Comparison of ENCODE assay signal across 9 cellular contexts in the genomic region with DNA sequence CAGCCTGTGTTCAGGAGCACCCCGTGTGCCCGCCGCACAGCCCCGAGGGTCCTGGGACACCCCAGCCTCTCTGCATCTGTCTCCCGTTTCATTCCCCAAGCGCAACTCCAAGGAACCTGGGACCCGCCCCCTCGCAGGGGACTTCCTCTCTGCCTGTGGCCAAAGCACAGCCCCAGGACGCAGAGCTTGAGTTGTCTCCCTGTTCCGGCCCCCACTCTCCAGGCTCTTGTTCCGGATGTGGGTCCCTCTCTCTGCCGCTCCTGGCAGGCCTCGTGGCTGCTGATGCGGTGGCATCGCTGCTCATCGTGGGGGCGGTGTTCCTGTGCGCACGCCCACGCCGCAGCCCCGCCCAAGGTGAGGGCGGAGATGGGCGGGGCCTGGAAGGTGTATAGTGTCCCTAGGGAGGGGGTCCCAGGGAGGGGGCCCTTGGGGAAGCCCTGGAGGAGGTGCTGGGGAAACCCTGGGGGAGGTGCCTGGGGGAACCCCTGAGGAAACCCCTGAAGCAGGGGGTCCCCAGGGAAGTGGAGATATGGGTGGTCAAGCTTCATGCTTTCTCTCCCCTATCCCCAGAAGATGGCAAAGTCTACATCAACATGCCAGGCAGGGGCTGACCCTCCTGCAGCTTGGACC. TPM values are rescaled to one million over a fixed set of nuclear protein-coding genes. Genes with fewer than 3 reads are reported as not detected.
DNase-seq lines count a peak whose midpoint lies in the region; ATAC-seq and TF ChIP-seq lines count a peak whose summit lies in the region.
"Had no signal": no experiment of that assay in that cellular context is flagged by ENCODE, and none has a peak within 500 bp of the region (broad histone marks: within the 10 kb centered on the region; RNA-seq: fewer than 3 reads in every experiment).

No MANE protein-coding gene starts in this region.

- H4K20me1 ChIP-seq in KMS-11 (ENCODE audit: insufficient read depth) = no peaks in the 10 kb centered on the region

- H3K9ac ChIP-seq in KMS-11 = peak overlapping the region; percentile 52; the same call in 1 of the 2 replicates

- 3 to 5% (median 3%) methylated on average over 24 of the region's 24 CpGs for WGBS in adipose tissue, 3 donors

- peak overlapping the region; percentile 100 for H3K4me3 Mint-ChIP-seq in CD8-positive, alpha-beta T cell

- H3K27ac Mint-ChIP-seq in CD8-positive, alpha-beta T cell = peak overlapping the region; percentile 95

- peak; percentile 74 to 95 (median 88) for DNase-seq in CD8-positive, alpha-beta T cell
- DNase-seq in GM20000 (ENCODE audit: low spot score) (peak; percentile 74), T follicular helper cell (ENCODE audit: low read depth) (peak; percentile 80), right atrium auricular region (ENCODE audit: low spot score) (peak; percentile 79), retinal pigment epithelial cell (ENCODE audit: low read depth) (no peak)

- no peak for TF ChIP-seq CTCF in CD8-positive, alpha-beta T cell (IDR thresholded peaks at IDR 0.05)
- TF ChIP-seq CTCF in GM20000 (IDR thresholded peaks at IDR 0.05; ENCODE audit: extremely low read depth, missing control alignments) = no peak
- no peak for TF ChIP-seq CTCF in KMS-11 (conservative IDR thresholded peaks at IDR 0.05; ENCODE audit: low read depth, low read length)
- no peak for TF ChIP-seq CTCF in right atrium auricular region (IDR thresholded peaks at IDR 0.05)
- no peak for TF ChIP-seq CTCF in retinal pigment epithelial cell (conservative IDR thresholded peaks at IDR 0.05; ENCODE audit: low read depth, low read length)

- H3K79me2 ChIP-seq in KMS-11 (ENCODE audit: insufficient read depth, low read depth) = 0 out of 2 replicates have a peak, but pooled peaks cover 9% of the 10 kb centered on the region

- H3K9me3 ChIP-seq in CD8-positive, alpha-beta T cell (ENCODE audit: low read length) = no peaks in the 10 kb centered on the region
- H3K9me3 ChIP-seq in right atrium auricular region = no peaks in the 10 kb centered on the region

- ATAC-seq in CD8-positive, alpha-beta T cell = peak; percentile 64
- no peak for ATAC-seq in GM21526 (IDR thresholded peaks at IDR 0.05; ENCODE audit: low FRiP score, unreplicated experiment)

- H3K4me3 ChIP-seq in CD8-positive, alpha-beta T cell (ENCODE audit: low read depth, low read length) = peak overlapping the region; percentile 72
- peak overlapping the region; percentile 27 for H3K4me3 ChIP-seq in KMS-11 (IDR thresholded peaks at IDR 0.05; ENCODE audit: insufficient read depth, low read depth, low read length)
- peak overlapping the region in 1 of 2 donors; percentile 21 for H3K4me3 ChIP-seq in right atrium auricular region
- peak overlapping the region; percentile 36 for H3K4me3 ChIP-seq in retinal pigment epithelial cell (ENCODE audit: low read length)

- H3K27me3 ChIP-seq in CD8-positive, alpha-beta T cell (ENCODE audit: insufficient read depth, low read length) = no peaks in the 10 kb centered on the region
- H3K27me3 ChIP-seq in KMS-11 (ENCODE audit: insufficient read depth, low read depth) (no peaks in the 10 kb centered on the region), right atrium auricular region (no peaks in the 10 kb centered on the region)

- POLR2A ChIA-PET in CD8-positive, alpha-beta T cell (lab: Charles Lee) = interaction anchor here (0.6 to 2.8 kb wide), 7 partner anchors 11 to 259 kb away, joined by 3 to 8 read pairs (median 3); no protein-coding TSS in a partner anchor

- H2AFZ ChIP-seq in KMS-11 (ENCODE audit: low read depth) = peak overlapping the region; percentile 87

- H3K4me1 ChIP-seq in CD8-positive, alpha-beta T cell (ENCODE audit: insufficient read depth, low read length) = peaks cover 31% of the 10 kb centered on the region
- peaks cover 18% of the 10 kb centered on the region for H3K4me1 ChIP-seq in KMS-11 (ENCODE audit: low read depth, poor library complexity, severe bottlenecking)
- peaks cover 0 to 13% of the 10 kb centered on the region in 2 donors for H3K4me1 ChIP-seq in right atrium auricular region

- H3K4me2 ChIP-seq in KMS-11 = peak overlapping the region; percentile 98

- peak overlapping the region; percentile 85 for H3K27ac ChIP-seq in CD8-positive, alpha-beta T cell (ENCODE audit: low read depth, low read length)
- 0 out of 2 replicates have a peak overlapping the region, but pooled peaks have one; percentile 8 for H3K27ac ChIP-seq in KMS-11
- peak overlapping the region; percentile 0 for H3K27ac ChIP-seq in adipose tissue (ENCODE audit: low read depth, low read length)
- H3K27ac ChIP-seq in right atrium auricular region = peak overlapping the region; percentile 53 to 85
- H3K27ac ChIP-seq: epithelial cell of prostate had no signal

- H3K27me3 Mint-ChIP-seq in CD8-positive, alpha-beta T cell (ENCODE audit: low read depth) = no peaks in the 10 kb centered on the region

- no peaks in the 10 kb centered on the region for H3K9me3 Mint-ChIP-seq in CD8-positive, alpha-beta T cell

- intact Hi-C loops in CD8-positive, alpha-beta T cell (cut with DNase I, micrococcal nuclease) = loop anchor here (1.0 to 10.0 kb wide), 9 partner anchors 28 to 869 kb away; a partner anchor contains a TSS

- peaks cover 47% of the 10 kb centered on the region for H3K4me1 Mint-ChIP-seq in CD8-positive, alpha-beta T cell (ENCODE audit: low read depth)

- H3K36me3 Mint-ChIP-seq in CD8-positive, alpha-beta T cell = peaks cover 20% of the 10 kb centered on the region

- H3K36me3 ChIP-seq in CD8-positive, alpha-beta T cell (ENCODE audit: insufficient read depth, low read length) = no peaks in the 10 kb centered on the region
- H3K36me3 ChIP-seq in KMS-11 (ENCODE audit: insufficient read depth) = no peaks in the 10 kb centered on the region
- H3K36me3 ChIP-seq in right atrium auricular region = no peaks in the 10 kb centered on the region

- CTCF ChIA-PET in CD8-positive, alpha-beta T cell (lab: Charles Lee) = interaction anchor here (0.6 to 1.2 kb wide), 6 partner anchors 12 to 27 kb away, joined by 3 to 7 read pairs (median 3); no protein-coding TSS in a partner anchor

RNA-seq across cellular contexts. Expression of a gene that starts 1.3 kb away (rescaled TPM):
- 100 to 1,000 TPM; 101 to 114 TPM for total RNA-seq in CD8-positive, alpha-beta T cell
- polyA plus RNA-seq in adipose tissue = 10 to 100 TPM in 1 of 3 donors, 1 to 10 TPM in 2; 4.1 to 21.1 (median 6.6) TPM
- 1 to 10 TPM in 1 of 2 donors, not detected in 1; 3.3 TPM for total RNA-seq in right atrium auricular region

RNA-seq across cellular contexts. Expression of a gene that starts 3.3 kb away (rescaled TPM):
- 10 to 100 TPM; 39.4 to 40.2 TPM for total RNA-seq in CD8-positive, alpha-beta T cell
- polyA plus RNA-seq in adipose tissue = 10 to 100 TPM in 2 of 3 donors, 1 to 10 TPM in 1; 3.7 to 13.0 (median 10.5) TPM
- 1 to 10 TPM; 1.3 to 2.1 TPM for total RNA-seq in right atrium auricular region

RNA-seq across cellular contexts. Expression of a gene that starts 4.4 kb away (rescaled TPM):
- total RNA-seq in CD8-positive, alpha-beta T cell = 1 to 10 TPM; 5.2 to 6.2 TPM
- 100 to 1,000 TPM in 2 of 3 donors, 10 to 100 TPM in 1; 23.7 to 207 (median 194) TPM for polyA plus RNA-seq in adipose tissue
- total RNA-seq in right atrium auricular region = 10 to 100 TPM; 26.1 to 85.4 TPM

RNA-seq across cellular contexts. Expression of a gene that starts 32.5 kb away (rescaled TPM):
- 1 to 10 TPM; 2.2 to 3.3 TPM for total RNA-seq in CD8-positive, alpha-beta T cell
- 1 to 10 TPM; 5.8 to 6.7 (median 6.0) TPM for polyA plus RNA-seq in adipose tissue
- 10 to 100 TPM; 10.5 to 13.1 TPM for total RNA-seq in right atrium auricular region

RNA-seq across cellular contexts. Expression of a gene that starts 35.3 kb away (rescaled TPM):
- total RNA-seq in CD8-positive, alpha-beta T cell = not detected
- polyA plus RNA-seq in adipose tissue = 10 to 100 TPM in 1 of 3 donors, 1 to 10 TPM in 2; 3.0 to 33.6 (median 6.4) TPM
- total RNA-seq in right atrium auricular region = 10 to 100 TPM; 17.5 to 33.6 TPM

Comparison
In these comparisons a context has a peak if more than half of its experiments do, and no peak if none do; other contexts are left out.
1. H3K27ac ChIP-seq: peak in every context shown above with its lines; median percentile 85 in CD8-positive, alpha-beta T cell; 69 in right atrium auricular region; 8 in KMS-11; 0 in adipose tissue.
2. RNA of a gene that starts 1.3 kb away (total RNA-seq): 101 to 114 TPM in CD8-positive, alpha-beta T cell; 3.3 TPM in right atrium auricular region; every median in the first group is over 10 times any median in the second.
3. RNA of a gene that starts 3.3 kb away (total RNA-seq): 39.4 to 40.2 TPM in CD8-positive, alpha-beta T cell; 1.3 to 2.1 TPM in right atrium auricular region; every median in the first group is over 10 times any median in the second.